ENCODE assay signal across 15 cellular contexts in the genomic region with DNA sequence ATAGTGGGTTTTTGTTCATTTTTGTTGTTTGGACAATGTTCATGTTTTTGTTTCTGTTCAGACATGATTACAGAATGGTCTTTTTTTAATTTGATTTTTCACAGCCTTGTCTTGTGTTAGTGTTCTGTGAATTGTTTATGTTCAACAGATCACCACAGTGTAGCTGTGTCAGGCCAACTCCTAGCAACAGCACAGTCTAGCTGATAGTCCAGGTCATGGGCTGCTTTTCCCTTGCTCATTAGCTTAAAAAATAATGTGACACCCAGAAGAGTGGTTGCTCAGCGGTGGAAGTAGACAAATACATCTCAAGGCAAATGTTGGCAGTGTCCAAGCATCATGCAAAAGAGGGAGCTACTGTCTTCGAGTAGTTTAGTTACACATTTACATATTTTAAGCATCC. TPM values are rescaled to one million over a fixed set of nuclear protein-coding genes. Genes with fewer than 3 reads are reported as not detected.
"Had no signal": no experiment of that assay in that cellular context is flagged by ENCODE, and none has a peak within 500 bp of the region (broad histone marks: within the 10 kb centered on the region; RNA-seq: fewer than 3 reads in every experiment).

No MANE protein-coding gene starts in this region.

- H3K27ac ChIP-seq: body of pancreas, right atrium auricular region had no signal

- H3K9me3 ChIP-seq: body of pancreas, right atrium auricular region, tibial nerve had no signal

- ATAC-seq: activated T-helper 17 cell treated with anti-CD3 and anti-CD28 coated beads, Interleukin-2, amount 50 U/mL, for 72 hours; body of pancreas; stimulated activated memory B cell treated with anti-CD40 and anti-IgM and Interleukin-4, amounts not matched to agents 10 μg/mL and 1 μg/mL and 100 μg/mL, for 72 hours had no signal

- DNase-seq: activated CD4-positive, alpha-beta T cell treated with anti-CD3 and anti-CD28 coated beads for 48 hours; activated naive CD4-positive, alpha-beta T cell treated with anti-CD3 and anti-CD28 coated beads for 36 hours; body of pancreas; central memory CD4-positive, alpha-beta T cell; endodermal cell; erythroblast; hypothalamus; kidney glomerular epithelial cell; naive B cell; stimulated activated CD4-positive, alpha-beta T cell treated with anti-CD3 and anti-CD28 coated beads, Interleukin-1b, Interleukin-23, amount 100 ng/mL, for 48 hours; T1000 had no signal

- H3K27me3 ChIP-seq: body of pancreas, right atrium auricular region, tibial nerve had no signal

- H3K4me3 ChIP-seq: body of pancreas, right atrium auricular region had no signal

RNA-seq across cellular contexts. Expression of gene SMCO3, which starts 33.1 kb away (rescaled TPM):
- total RNA-seq: activated naive CD4-positive, alpha-beta T cell treated with anti-CD3 and anti-CD28 coated beads for 36 hours; activated T-helper 17 cell treated with anti-CD3 and anti-CD28 coated beads, Interleukin-2, amount 50 U/mL, for 72 hours; endodermal cell had no signal
